ENCODE assay signal across 15 cellular contexts in the genomic region with DNA sequence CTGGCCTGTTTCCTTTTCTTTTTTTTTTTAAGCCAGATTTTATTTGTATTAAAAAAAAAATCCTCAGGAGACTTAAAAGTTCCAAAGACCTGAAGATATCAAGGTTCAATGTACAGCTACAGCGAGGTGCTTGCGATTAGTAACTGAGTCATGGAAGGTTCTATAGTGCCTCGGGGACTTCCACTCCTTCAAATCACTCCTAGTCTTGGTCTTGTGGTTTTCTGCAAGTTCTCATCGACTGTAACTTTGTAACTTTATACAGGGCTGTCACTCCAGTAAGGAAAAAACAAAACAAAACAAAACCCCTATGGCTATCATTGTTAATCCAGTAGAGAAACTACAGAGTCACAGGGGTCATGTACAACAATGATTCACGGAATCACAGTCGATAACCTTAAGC. TPM values are rescaled to one million over a fixed set of nuclear protein-coding genes. Genes with fewer than 3 reads are reported as not detected.
DNase-seq lines count a peak whose midpoint lies in the region; ATAC-seq and TF ChIP-seq lines count a peak whose summit lies in the region.
"Had no signal": no experiment of that assay in that cellular context is flagged by ENCODE, and none has a peak within 500 bp of the region (broad histone marks: within the 10 kb centered on the region; RNA-seq: fewer than 3 reads in every experiment).

No MANE protein-coding gene starts in this region.

- H3K4me1 Mint-ChIP-seq in MCF 10A (ENCODE audit: insufficient read depth, unreplicated experiment) (no peaks in the 10 kb centered on the region), nephron progenitor cell (peaks cover 7% of the 10 kb centered on the region)

- H3K27ac Mint-ChIP-seq in MCF 10A (ENCODE audit: low read depth, unreplicated experiment) = peak overlapping the region; percentile 49
- H3K27ac Mint-ChIP-seq in nephron progenitor cell = peak overlapping the region; percentile 45

- WGBS in mammary epithelial cell (ENCODE audit: low coverage, missing lambda C conversion rate) = 68% methylated on average over 6 of the region's 6 CpGs

- no peaks in the 10 kb centered on the region for H3K79me2 ChIP-seq in mammary epithelial cell (ENCODE audit: insufficient read depth, low read length)

- DNase-seq in MCF 10A (ENCODE audit: unreplicated experiment) = peak; percentile 17
- DNase-seq in breast epithelium (ENCODE audit: low spot score in 2 of 2) = no peak
- DNase-seq in mammary epithelial cell = peak; percentile 36
- no peak for DNase-seq in nephron progenitor cell
- no peak for DNase-seq in sciatic nerve (ENCODE audit: low spot score)
- no peak for DNase-seq in tibial artery
- DNase-seq: KG1, NCI-H1436, NCI-H2081, NCI-H510A treated with DMSO at 0.1 percent for 48 hours, SIG-M5 had no signal

- TF ChIP-seq POLR2A in breast epithelium (IDR thresholded peaks at IDR 0.05) = no peak

- H3K27me3 ChIP-seq in breast epithelium (no peaks in the 10 kb centered on the region), mammary epithelial cell (ENCODE audit: insufficient read depth, low read length) (no peaks in the 10 kb centered on the region), tibial artery (no peaks in the 10 kb centered on the region)

- H3K4me2 ChIP-seq in mammary epithelial cell (ENCODE audit: insufficient read depth, low read depth, low read length) = no peak overlapping the region

- no peak overlapping the region for H3K27ac ChIP-seq in breast epithelium
- H3K27ac ChIP-seq in mammary epithelial cell (ENCODE audit: insufficient read depth, low read depth, low read length) = no peak overlapping the region
- no peak overlapping the region for H3K27ac ChIP-seq in tibial artery
- H3K27ac ChIP-seq: 22Rv1, HL-60 had no signal

- H4K20me1 ChIP-seq in mammary epithelial cell (ENCODE audit: insufficient read depth, low read length) = no peaks in the 10 kb centered on the region

- H3K4me3 Mint-ChIP-seq in MCF 10A (ENCODE audit: unreplicated experiment) (no peak overlapping the region), nephron progenitor cell (no peak overlapping the region)

- POLR2A ChIA-PET in MCF 10A (lab: Yijun Ruan, JAX) = interaction anchor here (0.9 to 1.5 kb wide), 4 partner anchors 9 to 50 kb away, joined by 3 to 4 read pairs (median 4); a partner anchor contains a TSS

- H3K4me3 ChIP-seq in breast epithelium (no peak overlapping the region), mammary epithelial cell (replicated peaks in 1 of 3; ENCODE audit: insufficient read depth in 1 of 3, low read depth in 2 of 3, low read length in 3 of 3) (no peak overlapping the region), tibial artery (no peak overlapping the region)

- no peaks in the 10 kb centered on the region for H3K4me1 ChIP-seq in breast epithelium
- H3K4me1 ChIP-seq in mammary epithelial cell (ENCODE audit: insufficient read depth, low read length) = peaks cover 5% of the 10 kb centered on the region
- H3K4me1 ChIP-seq in tibial artery = no peaks in the 10 kb centered on the region

- BruUV-seq in MCF 10A (replicated peaks; lab: Mats Ljungman, UMichigan) (no TSS peak), mammary epithelial cell (replicated peaks; lab: Mats Ljungman, UMichigan) (no TSS peak)

- H3K27me3 Mint-ChIP-seq in MCF 10A (ENCODE audit: insufficient read depth, unreplicated experiment) (no peaks in the 10 kb centered on the region), nephron progenitor cell (ENCODE audit: low read depth, poor library complexity) (peaks cover under 1% of the 10 kb centered on the region)

- ATAC-seq in sciatic nerve (no peak), GM21515 (IDR thresholded peaks at IDR 0.05; ENCODE audit: unreplicated experiment) (no peak), GM19452 (IDR thresholded peaks at IDR 0.05; ENCODE audit: unreplicated experiment) (no peak)

- dilution Hi-C loops in mammary epithelial cell (cut with HindIII; ENCODE audit: low sequenced_read_pairs) = no loop called here

- no peak for TF ChIP-seq CTCF in MCF 10A (IDR thresholded peaks at IDR 0.05; ENCODE audit: unreplicated experiment)
- TF ChIP-seq CTCF in breast epithelium (IDR thresholded peaks at IDR 0.05) = no peak
- no peak for TF ChIP-seq CTCF in mammary epithelial cell (conservative IDR thresholded peaks at IDR 0.05 in 1 of 2, IDR thresholded peaks at IDR 0.05 in 1 of 2; ENCODE audit: extremely low read depth in 1 of 2, insufficient read depth in 1 of 2, low read depth in 1 of 2, low read length in 2 of 2)
- no peak for TF ChIP-seq CTCF in nephron progenitor cell (IDR thresholded peaks at IDR 0.05)
- no peak for TF ChIP-seq CTCF in tibial artery (IDR thresholded peaks at IDR 0.05)

- H3K36me3 ChIP-seq in breast epithelium = no peaks in the 10 kb centered on the region
- no peaks in the 10 kb centered on the region for H3K36me3 ChIP-seq in mammary epithelial cell (ENCODE audit: insufficient read depth, low read length)
- no peaks in the 10 kb centered on the region for H3K36me3 ChIP-seq in tibial artery

- intact Hi-C loops in MCF 10A (cut with micrococcal nuclease) = no loop called here
- intact Hi-C loops in breast epithelium (cut with DNase I; ENCODE audit: low total_unique reads) = no loop called here
- intact Hi-C loops in mammary epithelial cell (cut with micrococcal nuclease) = no loop called here
- intact Hi-C loops in sciatic nerve (cut with DNase I) = no loop called here
- intact Hi-C loops in tibial artery (cut with DNase I; ENCODE audit: low total_unique reads) = no loop called here

- H2AFZ ChIP-seq in mammary epithelial cell (ENCODE audit: low read depth, low read length) = no peak overlapping the region

- no peak overlapping the region for H3K9ac ChIP-seq in mammary epithelial cell (ENCODE audit: insufficient read depth, low read length)

- in situ Hi-C loops in mammary epithelial cell (cut with MboI; ENCODE audit: low sequenced_read_pairs in 2 of 2) = no loop called here

- CTCF ChIA-PET in MCF 10A (lab: Yijun Ruan, JAX) (no interaction called here), mammary epithelial cell (lab: Charles Lee; ENCODE audit: low non-redundant PET) (no interaction called here)

- H3K9me3 ChIP-seq in breast epithelium = no peaks in the 10 kb centered on the region
- H3K9me3 ChIP-seq in mammary epithelial cell (replicated peaks; ENCODE audit: insufficient read depth, low read length) = no peaks in the 10 kb centered on the region
- no peaks in the 10 kb centered on the region for H3K9me3 ChIP-seq in tibial artery

- H3K9me3 Mint-ChIP-seq in MCF 10A (ENCODE audit: unreplicated experiment) (no peaks in the 10 kb centered on the region), nephron progenitor cell (no peaks in the 10 kb centered on the region)

- H3K36me3 Mint-ChIP-seq in MCF 10A (ENCODE audit: insufficient read depth, unreplicated experiment) (no peaks in the 10 kb centered on the region), nephron progenitor cell (ENCODE audit: low read depth) (no peaks in the 10 kb centered on the region)

RNA-seq across cellular contexts. Expression of a gene that starts 39.7 kb away (rescaled TPM):
- 5.8 and 8.3 TPM in 2 replicates for total RNA-seq in MCF 10A (2022)
- 1,000 to 10,000 TPM in 2 of 3 donors, 100 to 1,000 TPM in 1; 509 to 1,868 (median 1,002) TPM for total RNA-seq in breast epithelium
- 10 to 100 TPM in 1 of 2 donors, 1 to 10 TPM in 1; 6.9 to 29.8 TPM for total RNA-seq in mammary epithelial cell
- polyA plus RNA-seq in mammary epithelial cell = 0.57 TPM
- polyA minus RNA-seq in mammary epithelial cell = not detected
- total RNA-seq in sciatic nerve = 801 TPM

Comparison
In these comparisons a context has a peak if more than half of its experiments do, and no peak if none do; other contexts are left out.
1. DNase-seq: peak in MCF 10A (single experiment) and mammary epithelial cell (single experiment); none in breast epithelium (0 of 2), nephron progenitor cell (single experiment), sciatic nerve (single experiment) and tibial artery (0 of 2).
2. RNA of a gene that starts 39.7 kb away (total RNA-seq): 509 to 1,868 TPM in breast epithelium and 801 TPM in sciatic nerve (single experiment); 6.9 to 29.8 TPM in mammary epithelial cell and 5.8 to 8.3 TPM in MCF 10A; every median in the first group is over 10 times any median in the second.